1 cellular context compared by ENCODE assay signal in the genomic region with DNA sequence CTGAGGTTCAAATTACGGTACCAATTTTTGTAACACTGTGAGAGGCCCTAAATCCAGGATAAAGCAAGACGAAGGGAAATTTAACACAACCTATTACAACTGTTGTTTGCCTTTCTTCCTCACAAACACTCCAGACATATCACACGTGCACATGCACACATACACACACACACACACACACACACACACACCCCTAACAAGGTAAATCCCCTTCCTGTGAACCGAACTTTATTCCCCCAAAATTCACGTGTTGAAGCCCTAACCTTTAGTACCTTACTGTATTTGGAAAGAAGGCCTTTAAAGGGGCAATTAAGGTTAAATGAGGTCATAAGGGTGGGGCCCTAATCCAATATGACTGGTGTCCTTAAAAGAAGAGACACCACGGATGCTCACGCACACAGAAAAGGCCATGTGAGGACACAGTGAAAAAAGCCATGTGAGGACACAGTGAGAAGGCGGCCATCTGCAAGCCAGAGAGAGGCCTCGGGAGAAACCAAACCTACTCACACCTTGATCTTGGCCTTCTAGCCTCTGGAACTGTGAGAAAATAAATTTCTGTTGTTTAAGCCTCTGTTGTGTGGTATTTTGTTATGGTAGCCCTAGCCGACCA.
TF ChIP-seq lines count a peak whose summit lies in the region.

No MANE protein-coding gene starts in this region.

TF ChIP-seq in HCT116, 20 proteins besides CTCF, POLR2A, EP300 and RAD21 (continued from another document):
- TF ChIP-seq REST (IDR thresholded peaks at IDR 0.05; ENCODE audit: low read depth), result no peak
- TF ChIP-seq POLR2AphosphoS5 (IDR thresholded peaks at IDR 0.05; ENCODE audit: low read depth, low read length), result no peak
- TF ChIP-seq ZNF274 (IDR thresholded peaks at IDR 0.05; ENCODE audit: low read depth, low read length), result no peak
- TF ChIP-seq JUND (IDR thresholded peaks at IDR 0.05), result no peak
- TF ChIP-seq, protein P1, sequence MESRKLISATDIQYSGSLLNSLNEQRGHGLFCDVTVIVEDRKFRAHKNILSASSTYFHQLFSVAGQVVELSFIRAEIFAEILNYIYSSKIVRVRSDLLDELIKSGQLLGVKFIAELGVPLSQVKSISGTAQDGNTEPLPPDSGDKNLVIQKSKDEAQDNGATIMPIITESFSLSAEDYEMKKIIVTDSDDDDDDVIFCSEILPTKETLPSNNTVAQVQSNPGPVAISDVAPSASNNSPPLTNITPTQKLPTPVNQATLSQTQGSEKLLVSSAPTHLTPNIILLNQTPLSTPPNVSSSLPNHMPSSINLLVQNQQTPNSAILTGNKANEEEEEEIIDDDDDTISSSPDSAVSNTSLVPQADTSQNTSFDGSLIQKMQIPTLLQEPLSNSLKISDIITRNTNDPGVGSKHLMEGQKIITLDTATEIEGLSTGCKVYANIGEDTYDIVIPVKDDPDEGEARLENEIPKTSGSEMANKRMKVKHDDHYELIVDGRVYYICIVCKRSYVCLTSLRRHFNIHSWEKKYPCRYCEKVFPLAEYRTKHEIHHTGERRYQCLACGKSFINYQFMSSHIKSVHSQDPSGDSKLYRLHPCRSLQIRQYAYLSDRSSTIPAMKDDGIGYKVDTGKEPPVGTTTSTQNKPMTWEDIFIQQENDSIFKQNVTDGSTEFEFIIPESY (IDR thresholded peaks at IDR 0.05; ENCODE audit: extremely low read depth, insufficient replicate concordance, low read length), result no peak
- TF ChIP-seq, protein P2, sequence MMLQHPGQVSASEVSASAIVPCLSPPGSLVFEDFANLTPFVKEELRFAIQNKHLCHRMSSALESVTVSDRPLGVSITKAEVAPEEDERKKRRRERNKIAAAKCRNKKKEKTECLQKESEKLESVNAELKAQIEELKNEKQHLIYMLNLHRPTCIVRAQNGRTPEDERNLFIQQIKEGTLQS (IDR thresholded peaks at IDR 0.05), result no peak
- no peak for TF ChIP-seq EZH2 (IDR thresholded peaks at IDR 0.05)
- TF ChIP-seq EZH2phosphoT487 (IDR thresholded peaks at IDR 0.05; ENCODE audit: borderline replicate concordance), result no peak
- TF ChIP-seq SP1 (IDR thresholded peaks at IDR 0.05; ENCODE audit: low read depth), result no peak
- TF ChIP-seq, protein P3, sequence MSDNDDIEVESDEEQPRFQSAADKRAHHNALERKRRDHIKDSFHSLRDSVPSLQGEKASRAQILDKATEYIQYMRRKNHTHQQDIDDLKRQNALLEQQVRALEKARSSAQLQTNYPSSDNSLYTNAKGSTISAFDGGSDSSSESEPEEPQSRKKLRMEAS (IDR thresholded peaks at IDR 0.05), result no peak
- TF ChIP-seq CBX3 (IDR thresholded peaks at IDR 0.05; ENCODE audit: low read depth), result no peak
- TF ChIP-seq ZFX (IDR thresholded peaks at IDR 0.05), result no peak
- TF ChIP-seq EGR1 (IDR thresholded peaks at IDR 0.05; ENCODE audit: low read depth), result no peak
- no peak for TF ChIP-seq ELF1 (IDR thresholded peaks at IDR 0.05; ENCODE audit: borderline replicate concordance, low read depth)
- TF ChIP-seq SRF (IDR thresholded peaks at IDR 0.05; ENCODE audit: low read depth), result no peak
